Comparison of ENCODE assay signal across 12 cellular contexts in the genomic region with DNA sequence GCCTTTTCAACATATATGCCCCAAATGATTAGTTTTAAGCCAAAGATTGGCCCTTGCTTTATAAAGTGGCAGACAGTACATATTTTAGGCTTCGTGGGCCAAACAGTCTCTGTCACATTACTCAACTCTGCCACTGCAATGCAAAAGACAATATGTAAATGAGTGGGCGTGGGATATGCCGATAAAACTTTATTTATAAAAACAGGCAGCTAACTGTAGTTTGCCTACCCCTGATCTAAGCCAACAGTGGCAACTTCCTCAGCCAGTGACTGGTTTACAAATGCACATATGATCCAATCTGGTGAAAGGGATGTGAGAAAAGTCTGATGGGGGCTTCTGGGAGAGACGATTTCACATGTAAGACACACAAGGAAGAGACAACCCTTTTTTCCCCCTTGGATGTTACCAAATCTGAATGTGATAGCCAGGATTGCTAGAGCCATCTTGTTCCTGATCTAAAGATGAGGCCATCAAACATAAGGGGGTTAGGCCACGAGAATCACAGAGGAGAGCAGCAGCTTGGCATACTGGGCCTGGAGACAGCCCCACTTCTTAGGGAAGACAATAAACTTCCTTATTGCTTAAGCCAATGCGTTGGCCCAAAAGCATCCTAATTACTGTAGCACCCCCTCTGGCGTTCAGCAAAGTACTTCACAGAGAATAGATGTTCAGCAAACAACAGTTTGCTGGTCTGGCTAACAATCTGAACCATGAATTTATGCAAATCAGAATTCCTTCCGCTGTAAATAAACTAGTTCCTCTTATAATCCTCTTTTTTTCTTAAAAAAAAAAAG.
DNase-seq lines count a peak whose midpoint lies in the region; ATAC-seq and TF ChIP-seq lines count a peak whose summit lies in the region.
"Had no signal": no experiment of that assay in that cellular context is flagged by ENCODE, and none has a peak within 500 bp of the region (broad histone marks: within the 10 kb centered on the region; RNA-seq: fewer than 3 reads in every experiment).

No MANE protein-coding gene starts in this region.

- no peaks in the 10 kb centered on the region for H3F3A ChIP-seq in PC-3 (ENCODE audit: low read length, unreplicated experiment)

- TF ChIP-seq EP300 in stomach (IDR thresholded peaks at IDR 0.05), result no peak

- H2AFZ ChIP-seq in PC-3 (ENCODE audit: low read length), result peak overlapping the region; percentile 39

- no TSS peak for BruUV-seq in PC-3 (replicated peaks; lab: Mats Ljungman, UMichigan)

- no peaks in the 10 kb centered on the region for H3K36me3 Mint-ChIP-seq in T-helper 17 cell (ENCODE audit: low read depth)
- H3K36me3 Mint-ChIP-seq: CD8-positive, alpha-beta memory T cell; T-cell had no signal

- H3K9me3 ChIP-seq in PC-3 (ENCODE audit: low read length) (no peaks in the 10 kb centered on the region), stomach (no peaks in the 10 kb centered on the region), T-helper 17 cell (ENCODE audit: control insufficient read depth, low read length, poor library complexity, severe bottlenecking) (no peaks in the 10 kb centered on the region)
- H3K9me3 ChIP-seq: uterus had no signal

- H3K9ac ChIP-seq in PC-3 (ENCODE audit: low read length), result no peak overlapping the region

- no peaks in the 10 kb centered on the region for H3K79me2 ChIP-seq in PC-3 (ENCODE audit: low read length)

- peak; percentile 81 for ATAC-seq in PC-3
- no peak for ATAC-seq in T-helper 17 cell
- no peak for ATAC-seq in GM21825 (IDR thresholded peaks at IDR 0.05; ENCODE audit: unreplicated experiment)
- ATAC-seq: T-cell had no signal

- H3K4me1 ChIP-seq in PC-3 (ENCODE audit: insufficient read depth, low read length), result no peaks in the 10 kb centered on the region
- no peaks in the 10 kb centered on the region for H3K4me1 ChIP-seq in stomach
- H3K4me1 ChIP-seq: uterus had no signal

- TF ChIP-seq CTCF in PC-3 (conservative IDR thresholded peaks at IDR 0.05; ENCODE audit: low read depth, low read length) (peak; percentile 77), stomach (IDR thresholded peaks at IDR 0.05) (peak in 4 of 7 experiments; percentile 9 to 31 (median 23))

- TF ChIP-seq POLR2A in stomach (IDR thresholded peaks at IDR 0.05), result no peak

- no peaks in the 10 kb centered on the region for H4K20me1 ChIP-seq in PC-3 (ENCODE audit: low read length)

- H3K4me2 ChIP-seq in PC-3 (ENCODE audit: low read length), result no peak overlapping the region

- H3K4me3 ChIP-seq in PC-3 (ENCODE audit: low read length), result no peak overlapping the region
- no peak overlapping the region for H3K4me3 ChIP-seq in stomach
- H3K4me3 ChIP-seq: uterus had no signal

- intact Hi-C loops in PC-3 (cut with micrococcal nuclease), result loop anchor here (1.0 kb wide), 1 partner anchor 179 kb away; no protein-coding TSS in a partner anchor
- intact Hi-C loops in stomach (cut with DNase I; ENCODE audit: low total_unique reads), result no loop called here

- no peaks in the 10 kb centered on the region for H3K9me2 ChIP-seq in PC-3 (replicated peaks; ENCODE audit: low read length)

- H3K4me1 Mint-ChIP-seq in T-helper 17 cell, result peaks cover 5% of the 10 kb centered on the region
- H3K4me1 Mint-ChIP-seq: T-cell had no signal

- 69 to 79% (median 71%) methylated on average over 8 of the region's 8 CpGs for WGBS in stomach, 5 donors

- H3K27me3 ChIP-seq in PC-3 (ENCODE audit: low read length) (no peaks in the 10 kb centered on the region), stomach (no peaks in the 10 kb centered on the region)
- H3K27me3 ChIP-seq: uterus had no signal

- peak; percentile 54 for DNase-seq in NCI-H82 (lab: John Stamatoyannopoulos, UW)
- DNase-seq in NCI-H82 treated with DMSO at 0.1 percent for 48 hours (lab: John Stamatoyannopoulos, UW; ENCODE audit: unreplicated experiment), result no peak
- peak; percentile 75 for DNase-seq in PC-3
- peak; percentile 64 for DNase-seq in fibroblast of peridontal ligament (ENCODE audit: extremely low read depth)
- peak; percentile 51 for DNase-seq in stomach
- no peak for DNase-seq in T-helper 17 cell
- no peak for DNase-seq in activated naive CD4-positive, alpha-beta T cell (lab: John Stamatoyannopoulos, UW)
- DNase-seq: left cardiac atrium had no signal

- no peak overlapping the region for H3K4me3 Mint-ChIP-seq in T-helper 17 cell
- H3K4me3 Mint-ChIP-seq: CD8-positive, alpha-beta memory T cell; T-cell had no signal

- POLR2A ChIA-PET in PC-3 (lab: Charles Lee; ENCODE audit: unreplicated experiment), result no interaction called here

- H3K36me3 ChIP-seq in PC-3 (ENCODE audit: low read depth, low read length), result no peaks in the 10 kb centered on the region
- no peaks in the 10 kb centered on the region for H3K36me3 ChIP-seq in stomach
- H3K36me3 ChIP-seq: uterus had no signal

- H3K27ac ChIP-seq in PC-3 (ENCODE audit: low read length) (no peak overlapping the region), stomach (no peak overlapping the region)
- H3K27ac ChIP-seq: uterus had no signal

- peaks cover 13% of the 10 kb centered on the region for H3K27me3 Mint-ChIP-seq in T-helper 17 cell

- H3K27ac Mint-ChIP-seq in T-helper 17 cell, result no peak overlapping the region
- H3K27ac Mint-ChIP-seq: CD8-positive, alpha-beta memory T cell; T-cell had no signal

- CTCF ChIA-PET in PC-3 (lab: Charles Lee), result no interaction called here

Comparison
In these comparisons a context has a peak if more than half of its experiments do, and no peak if none do; other contexts are left out.
1. DNase-seq: peak in NCI-H82 (single experiment), PC-3 (single experiment), fibroblast of peridontal ligament (single experiment) and stomach (single experiment); none in NCI-H82 treated with DMSO at 0.1 percent for 48 hours (single experiment), T-helper 17 cell (0 of 3) and activated naive CD4-positive, alpha-beta T cell (0 of 4).